ENCODE assay signal across 20 cellular contexts in genomic region chr3:183711516-183711915, GRCh38.
"Had no signal": no experiment of that assay in that cellular context is flagged by ENCODE, and none has a peak within 500 bp of the region (broad histone marks: within the 10 kb centered on the region; RNA-seq: fewer than 3 reads in every experiment).

No MANE protein-coding gene starts in this region.

- ATAC-seq: Panc1, PC-3, SK-N-SH treated with all-trans-retinoic acid at 6 μM for 48 hours had no signal

- H3K27me3 ChIP-seq: MG63 had no signal

- H3K9me3 ChIP-seq: MG63 had no signal

- H3K4me3 ChIP-seq: MG63 had no signal

- DNase-seq: KBM-7, MG63, NCI-H1092, NCI-H1105 treated with DMSO at 0.1 percent for 48 hours, NCI-H1417 treated with DMSO at 0.1 percent for 48 hours, NCI-H146, NCI-H1694 treated with DMSO at 0.1 percent for 48 hours, NCI-H1930, NCI-H2081, NCI-H2227 treated with DMSO at 0.1 percent for 48 hours, NCI-H524 treated with DMSO at 0.1 percent for 48 hours, NCI-H69, NCI-H774, PC-3, SHP77, T-helper 1 cell had no signal

- H3K27ac ChIP-seq: HL-60, RWPE1 had no signal
